ENCODE assay signal across 1 cellular context in genomic region chr12:6554168-6554989, GRCh38.
TF ChIP-seq lines count a peak whose summit lies in the region.

No MANE protein-coding gene starts in this region.

TF ChIP-seq in HepG2, 621 proteins besides CTCF, POLR2A, EP300 and RAD21 (continued from another document and continues in another):
- TF ChIP-seq, protein P1, sequence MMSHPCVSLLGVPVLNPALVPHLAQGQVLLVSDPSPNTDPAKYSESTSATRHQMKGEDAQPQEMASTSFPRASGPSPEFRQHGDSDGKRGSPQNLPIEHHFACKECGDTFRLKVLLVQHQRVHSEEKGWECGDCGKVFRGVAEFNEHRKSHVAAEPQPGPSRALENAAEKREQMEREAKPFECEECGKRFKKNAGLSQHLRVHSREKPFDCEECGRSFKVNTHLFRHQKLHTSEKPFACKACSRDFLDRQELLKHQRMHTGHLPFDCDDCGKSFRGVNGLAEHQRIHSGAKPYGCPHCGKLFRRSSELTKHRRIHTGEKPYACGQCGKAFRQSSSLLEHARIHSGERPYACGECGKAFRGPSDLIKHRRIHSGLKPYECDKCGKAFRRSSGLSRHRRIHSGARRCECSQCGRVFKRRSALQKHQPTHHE (CRISPR knock-in tag; IDR thresholded peaks at IDR 0.05; ENCODE audit: borderline replicate concordance) = no peak
- TF ChIP-seq RXRB (CRISPR knock-in tag; IDR thresholded peaks at IDR 0.05; ENCODE audit: borderline replicate concordance) = no peak
- no peak for TF ChIP-seq ZSCAN21 (CRISPR knock-in tag; IDR thresholded peaks at IDR 0.05; ENCODE audit: borderline replicate concordance)
- TF ChIP-seq ZKSCAN5 (CRISPR knock-in tag; IDR thresholded peaks at IDR 0.05) = no peak
- TF ChIP-seq FOXO4 (CRISPR knock-in tag; conservative IDR thresholded peaks at IDR 0.05) = no peak
- TF ChIP-seq ZNF331 (CRISPR knock-in tag; IDR thresholded peaks at IDR 0.05) = no peak
- no peak for TF ChIP-seq ELF1 (CRISPR knock-in tag; IDR thresholded peaks at IDR 0.05)
- no peak for TF ChIP-seq FOXC1 (CRISPR knock-in tag; IDR thresholded peaks at IDR 0.05; ENCODE audit: borderline replicate concordance)
- TF ChIP-seq GABPA (IDR thresholded peaks at IDR 0.05; ENCODE audit: low read depth, low read length) = no peak
- no peak; the same call in 1 of the 2 replicates for TF ChIP-seq GABPA (CRISPR knock-in tag; IDR thresholded peaks at IDR 0.05; ENCODE audit: low read depth)
- no peak for TF ChIP-seq TEAD2 (CRISPR knock-in tag; IDR thresholded peaks at IDR 0.05)
- no peak for TF ChIP-seq ZNF451 (CRISPR knock-in tag; IDR thresholded peaks at IDR 0.05)
- TF ChIP-seq, protein P2, sequence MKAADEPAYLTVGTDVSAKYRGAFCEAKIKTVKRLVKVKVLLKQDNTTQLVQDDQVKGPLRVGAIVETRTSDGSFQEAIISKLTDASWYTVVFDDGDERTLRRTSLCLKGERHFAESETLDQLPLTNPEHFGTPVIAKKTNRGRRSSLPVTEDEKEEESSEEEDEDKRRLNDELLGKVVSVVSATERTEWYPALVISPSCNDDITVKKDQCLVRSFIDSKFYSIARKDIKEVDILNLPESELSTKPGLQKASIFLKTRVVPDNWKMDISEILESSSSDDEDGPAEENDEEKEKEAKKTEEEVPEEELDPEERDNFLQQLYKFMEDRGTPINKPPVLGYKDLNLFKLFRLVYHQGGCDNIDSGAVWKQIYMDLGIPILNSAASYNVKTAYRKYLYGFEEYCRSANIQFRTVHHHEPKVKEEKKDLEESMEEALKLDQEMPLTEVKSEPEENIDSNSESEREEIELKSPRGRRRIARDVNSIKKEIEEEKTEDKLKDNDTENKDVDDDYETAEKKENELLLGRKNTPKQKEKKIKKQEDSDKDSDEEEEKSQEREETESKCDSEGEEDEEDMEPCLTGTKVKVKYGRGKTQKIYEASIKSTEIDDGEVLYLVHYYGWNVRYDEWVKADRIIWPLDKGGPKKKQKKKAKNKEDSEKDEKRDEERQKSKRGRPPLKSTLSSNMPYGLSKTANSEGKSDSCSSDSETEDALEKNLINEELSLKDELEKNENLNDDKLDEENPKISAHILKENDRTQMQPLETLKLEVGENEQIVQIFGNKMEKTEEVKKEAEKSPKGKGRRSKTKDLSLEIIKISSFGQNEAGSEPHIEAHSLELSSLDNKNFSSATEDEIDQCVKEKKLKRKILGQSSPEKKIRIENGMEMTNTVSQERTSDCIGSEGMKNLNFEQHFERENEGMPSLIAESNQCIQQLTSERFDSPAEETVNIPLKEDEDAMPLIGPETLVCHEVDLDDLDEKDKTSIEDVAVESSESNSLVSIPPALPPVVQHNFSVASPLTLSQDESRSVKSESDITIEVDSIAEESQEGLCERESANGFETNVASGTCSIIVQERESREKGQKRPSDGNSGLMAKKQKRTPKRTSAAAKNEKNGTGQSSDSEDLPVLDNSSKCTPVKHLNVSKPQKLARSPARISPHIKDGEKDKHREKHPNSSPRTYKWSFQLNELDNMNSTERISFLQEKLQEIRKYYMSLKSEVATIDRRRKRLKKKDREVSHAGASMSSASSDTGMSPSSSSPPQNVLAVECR (CRISPR knock-in tag; IDR thresholded peaks at IDR 0.05; ENCODE audit: borderline replicate concordance) = peak; percentile 54; the same call in 1 of the 2 replicates
- no peak for TF ChIP-seq RNF2 (conservative IDR thresholded peaks at IDR 0.05; ENCODE audit: low read depth)
- TF ChIP-seq, protein P3, sequence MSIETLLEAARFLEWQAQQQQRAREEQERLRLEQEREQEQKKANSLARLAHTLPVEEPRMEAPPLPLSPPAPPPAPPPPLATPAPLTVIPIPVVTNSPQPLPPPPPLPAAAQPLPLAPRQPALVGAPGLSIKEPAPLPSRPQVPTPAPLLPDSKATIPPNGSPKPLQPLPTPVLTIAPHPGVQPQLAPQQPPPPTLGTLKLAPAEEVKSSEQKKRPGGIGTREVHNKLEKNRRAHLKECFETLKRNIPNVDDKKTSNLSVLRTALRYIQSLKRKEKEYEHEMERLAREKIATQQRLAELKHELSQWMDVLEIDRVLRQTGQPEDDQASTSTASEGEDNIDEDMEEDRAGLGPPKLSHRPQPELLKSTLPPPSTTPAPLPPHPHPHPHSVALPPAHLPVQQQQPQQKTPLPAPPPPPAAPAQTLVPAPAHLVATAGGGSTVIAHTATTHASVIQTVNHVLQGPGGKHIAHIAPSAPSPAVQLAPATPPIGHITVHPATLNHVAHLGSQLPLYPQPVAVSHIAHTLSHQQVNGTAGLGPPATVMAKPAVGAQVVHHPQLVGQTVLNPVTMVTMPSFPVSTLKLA (IDR thresholded peaks at IDR 0.05) = no peak
- no peak for TF ChIP-seq ATF7-NPFF (CRISPR knock-in tag; IDR thresholded peaks at IDR 0.05; ENCODE audit: low read depth)
- TF ChIP-seq ATAD3A (CRISPR knock-in tag; IDR thresholded peaks at IDR 0.05) = no peak
- TF ChIP-seq U2AF1 (optimal IDR thresholded peaks at IDR 0.05; ENCODE audit: low read depth, low read length) = no peak
- 0 out of 2 replicates have a peak, but pooled peaks have one; percentile 38 for TF ChIP-seq ZBED4 (CRISPR knock-in tag; IDR thresholded peaks at IDR 0.05; ENCODE audit: borderline replicate concordance)
- no peak for TF ChIP-seq ZNF839 (CRISPR knock-in tag; IDR thresholded peaks at IDR 0.05; ENCODE audit: borderline replicate concordance)
- no peak for TF ChIP-seq ZNF850 (CRISPR knock-in tag; conservative IDR thresholded peaks at IDR 0.05)
- TF ChIP-seq, protein P4, sequence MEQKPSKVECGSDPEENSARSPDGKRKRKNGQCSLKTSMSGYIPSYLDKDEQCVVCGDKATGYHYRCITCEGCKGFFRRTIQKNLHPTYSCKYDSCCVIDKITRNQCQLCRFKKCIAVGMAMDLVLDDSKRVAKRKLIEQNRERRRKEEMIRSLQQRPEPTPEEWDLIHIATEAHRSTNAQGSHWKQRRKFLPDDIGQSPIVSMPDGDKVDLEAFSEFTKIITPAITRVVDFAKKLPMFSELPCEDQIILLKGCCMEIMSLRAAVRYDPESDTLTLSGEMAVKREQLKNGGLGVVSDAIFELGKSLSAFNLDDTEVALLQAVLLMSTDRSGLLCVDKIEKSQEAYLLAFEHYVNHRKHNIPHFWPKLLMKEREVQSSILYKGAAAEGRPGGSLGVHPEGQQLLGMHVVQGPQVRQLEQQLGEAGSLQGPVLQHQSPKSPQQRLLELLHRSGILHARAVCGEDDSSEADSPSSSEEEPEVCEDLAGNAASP (CRISPR knock-in tag; IDR thresholded peaks at IDR 0.05; ENCODE audit: borderline replicate concordance) = no peak
- no peak for TF ChIP-seq STAT6 (CRISPR knock-in tag; IDR thresholded peaks at IDR 0.05; ENCODE audit: borderline replicate concordance)
- no peak for TF ChIP-seq ZBTB42 (CRISPR knock-in tag; IDR thresholded peaks at IDR 0.05)
- 0 out of 2 replicates have a peak, but pooled peaks have one; percentile 18 for TF ChIP-seq PATZ1 (CRISPR knock-in tag; IDR thresholded peaks at IDR 0.05)
- no peak for TF ChIP-seq ZNF10 (CRISPR knock-in tag; IDR thresholded peaks at IDR 0.05; ENCODE audit: borderline replicate concordance, low read depth)
- TF ChIP-seq ZBTB46 (CRISPR knock-in tag; IDR thresholded peaks at IDR 0.05; ENCODE audit: borderline replicate concordance) = no peak
- no peak for TF ChIP-seq ZNF256 (CRISPR knock-in tag; conservative IDR thresholded peaks at IDR 0.05)
- TF ChIP-seq CBX1 (IDR thresholded peaks at IDR 0.05; ENCODE audit: low read depth) = no peak
- no peak for TF ChIP-seq RNF219 (CRISPR knock-in tag; IDR thresholded peaks at IDR 0.05)
- 0 out of 2 replicates have a peak, but pooled peaks have one; percentile 19 for TF ChIP-seq POGZ (CRISPR knock-in tag; IDR thresholded peaks at IDR 0.05)
- TF ChIP-seq PTBP1 (IDR thresholded peaks at IDR 0.05; ENCODE audit: low read depth, low read length, poor library complexity, severe bottlenecking) = no peak
- no peak for TF ChIP-seq ZNF253 (CRISPR knock-in tag; IDR thresholded peaks at IDR 0.05; ENCODE audit: borderline replicate concordance)
- peak; percentile 48 for TF ChIP-seq IKZF4 (CRISPR knock-in tag; IDR thresholded peaks at IDR 0.05; ENCODE audit: borderline replicate concordance, low read depth, not compliant biosample characterization)
